In the genomic region with DNA sequence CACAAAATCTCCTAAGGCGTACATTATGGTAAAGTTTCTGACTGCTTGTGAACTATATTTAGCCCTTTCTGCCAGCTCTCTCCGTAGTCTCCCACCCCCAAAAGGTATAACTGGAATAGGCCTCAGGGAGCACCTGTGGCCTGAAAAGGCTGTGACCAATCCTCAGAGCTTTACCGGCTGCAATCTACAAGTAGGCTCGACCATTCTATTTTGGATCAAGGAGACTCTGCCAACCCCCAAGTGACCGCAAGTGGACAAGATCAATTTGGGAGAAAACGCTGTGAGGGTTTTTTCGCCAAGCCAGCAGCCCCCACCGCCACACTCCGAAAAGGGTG, we compare ENCODE assay signal across 7 cellular contexts. TPM values are rescaled to one million over a fixed set of nuclear protein-coding genes. Genes with fewer than 3 reads are reported as not detected.
DNase-seq lines count a peak whose midpoint lies in the region; ATAC-seq, FAIRE-seq and TF ChIP-seq lines count a peak whose summit lies in the region.

No MANE protein-coding gene starts in this region.

- POLR2A ChIA-PET in HEK293 (lab: Yijun Ruan, JAX), result interaction anchor here (1.7 to 1.8 kb wide), 2 partner anchors 80 to 114 kb away, joined by 4 to 5 read pairs; a partner anchor contains a TSS

- H3K36me3 ChIP-seq in HEK293 (ENCODE audit: control insufficient read depth in 2 of 2, insufficient read depth in 1 of 2, low read length in 2 of 2), result no peaks in the 10 kb centered on the region; a peak in 1 of 3 replicates
- H3K36me3 ChIP-seq in gastroesophageal sphincter, result no peaks in the 10 kb centered on the region
- no peaks in the 10 kb centered on the region for H3K36me3 ChIP-seq in sigmoid colon

- H3K4me3 ChIP-seq in HEK293 (ENCODE audit: low read depth, low read length) (peak overlapping the region; percentile 87), gastroesophageal sphincter (peak overlapping the region; percentile 68 to 90), sigmoid colon (peak overlapping the region; percentile 84 to 93 (median 92))

- H3K27ac ChIP-seq in HEK293 (ENCODE audit: extremely low read depth, low read depth, low read length), result peak overlapping the region; percentile 80; the same call in 1 of the 2 replicates
- peak overlapping the region; percentile 39 to 97 (median 95) for H3K27ac ChIP-seq in gastroesophageal sphincter
- peak overlapping the region; percentile 95 to 97 (median 96) for H3K27ac ChIP-seq in sigmoid colon

- no peak for TF ChIP-seq EP300 in gastroesophageal sphincter (IDR thresholded peaks at IDR 0.05)
- TF ChIP-seq EP300 in sigmoid colon (IDR thresholded peaks at IDR 0.05), result no peak

- DNase-seq in SW480 (ENCODE audit: low spot score) (peak; percentile 38), sigmoid colon (no peak), H54 (ENCODE audit: insufficient read length, low spot score) (no peak), inferior parietal cortex (ENCODE audit: extremely low spot score) (no peak)

- no peak for TF ChIP-seq POLR2A in gastroesophageal sphincter (IDR thresholded peaks at IDR 0.05)
- TF ChIP-seq POLR2A in sigmoid colon (IDR thresholded peaks at IDR 0.05), result no peak
- no peak for TF ChIP-seq POLR2A in H54 (IDR thresholded peaks at IDR 0.05; ENCODE audit: low read depth, low read length)

- no peak for TF ChIP-seq CTCF in HEK293 (tag by site-specific recombination; IDR thresholded peaks at IDR 0.05)
- TF ChIP-seq CTCF in gastroesophageal sphincter (IDR thresholded peaks at IDR 0.05), result peak in 2 of 4 experiments; percentile 2
- no peak for TF ChIP-seq CTCF in sigmoid colon (IDR thresholded peaks at IDR 0.05)

- no peak for ATAC-seq in gastroesophageal sphincter
- no peak for ATAC-seq in HG02970 (IDR thresholded peaks at IDR 0.05; ENCODE audit: low FRiP score, unreplicated experiment)

- FAIRE-seq in H54 (lab: Jason Lieb, UNC), result no peak

- CTCF ChIA-PET in HEK293 (lab: Yijun Ruan, JAX), result interaction anchor here (0.7 to 0.8 kb wide), 2 partner anchors 20 to 365 kb away, joined by 3 read pairs; no protein-coding TSS in a partner anchor

- no peaks in the 10 kb centered on the region for H3K27me3 ChIP-seq in gastroesophageal sphincter
- no peaks in the 10 kb centered on the region for H3K27me3 ChIP-seq in sigmoid colon

- 2 to 13% methylated on average over 1 to 5 of the region's 9 CpGs for WGBS in gastroesophageal sphincter (ENCODE audit: low coverage in 1 of 2), 2 donors
- WGBS in sigmoid colon, 2 donors, result 0 to 1% methylated on average over 9 of the region's 9 CpGs

- H3K4me1 ChIP-seq in HEK293 (ENCODE audit: control insufficient read depth, insufficient read depth, low read length) (peaks cover 14% of the 10 kb centered on the region), gastroesophageal sphincter (peaks cover 2 to 82% (median 23%) of the 10 kb centered on the region in 3 donors), sigmoid colon (peaks cover 0 to 75% (median 73%) of the 10 kb centered on the region in 4 donors)

- H3K9me3 ChIP-seq in HEK293 (ENCODE audit: control insufficient read depth, insufficient read depth, low read depth, low read length) (no peaks in the 10 kb centered on the region), gastroesophageal sphincter (no peaks in the 10 kb centered on the region), sigmoid colon (no peaks in the 10 kb centered on the region)

- intact Hi-C loops in sigmoid colon (cut with DNase I), result loop anchor here (5.0 kb wide), 2 partner anchors 40 to 80 kb away; a partner anchor contains a TSS

TF ChIP-seq in HEK293, 187 proteins besides CTCF, POLR2A, EP300 and RAD21:
- TF ChIP-seq ZNF184 (tag by site-specific recombination; IDR thresholded peaks at IDR 0.05) (no peak), RBAK (tag by site-specific recombination; IDR thresholded peaks at IDR 0.05) (no peak), ZNF19 (tag by site-specific recombination; IDR thresholded peaks at IDR 0.05; ENCODE audit: low read depth) (no peak), GLI2 (tag by site-specific recombination; IDR thresholded peaks at IDR 0.05; ENCODE audit: borderline replicate concordance, low read depth) (no peak), ZNF677 (tag by site-specific recombination; IDR thresholded peaks at IDR 0.05) (no peak), ZNF529 (tag by site-specific recombination; IDR thresholded peaks at IDR 0.05; ENCODE audit: insufficient replicate concordance) (no peak), SCRT2 (tag by site-specific recombination; IDR thresholded peaks at IDR 0.05) (peak; percentile 94), ZBTB7A (tag by site-specific recombination; IDR thresholded peaks at IDR 0.05; ENCODE audit: low read depth) (no peak), KLF10 (tag by site-specific recombination; IDR thresholded peaks at IDR 0.05) (no peak), REPIN1 (tag by site-specific recombination; IDR thresholded peaks at IDR 0.05; ENCODE audit: low read depth) (no peak), SCRT1 (tag by site-specific recombination; IDR thresholded peaks at IDR 0.05; ENCODE audit: borderline replicate concordance) (peak; percentile 90), ZNF239 (tag by site-specific recombination; IDR thresholded peaks at IDR 0.05) (no peak), ZNF366 (tag by site-specific recombination; conservative IDR thresholded peaks at IDR 0.05) (no peak)
- TF ChIP-seq, protein P1, sequence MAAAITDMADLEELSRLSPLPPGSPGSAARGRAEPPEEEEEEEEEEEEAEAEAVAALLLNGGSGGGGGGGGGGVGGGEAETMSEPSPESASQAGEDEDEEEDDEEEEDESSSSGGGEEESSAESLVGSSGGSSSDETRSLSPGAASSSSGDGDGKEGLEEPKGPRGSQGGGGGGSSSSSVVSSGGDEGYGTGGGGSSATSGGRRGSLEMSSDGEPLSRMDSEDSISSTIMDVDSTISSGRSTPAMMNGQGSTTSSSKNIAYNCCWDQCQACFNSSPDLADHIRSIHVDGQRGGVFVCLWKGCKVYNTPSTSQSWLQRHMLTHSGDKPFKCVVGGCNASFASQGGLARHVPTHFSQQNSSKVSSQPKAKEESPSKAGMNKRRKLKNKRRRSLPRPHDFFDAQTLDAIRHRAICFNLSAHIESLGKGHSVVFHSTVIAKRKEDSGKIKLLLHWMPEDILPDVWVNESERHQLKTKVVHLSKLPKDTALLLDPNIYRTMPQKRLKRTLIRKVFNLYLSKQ (tag by site-specific recombination; IDR thresholded peaks at IDR 0.05; ENCODE audit: borderline replicate concordance), result no peak
- TF ChIP-seq, protein P2, sequence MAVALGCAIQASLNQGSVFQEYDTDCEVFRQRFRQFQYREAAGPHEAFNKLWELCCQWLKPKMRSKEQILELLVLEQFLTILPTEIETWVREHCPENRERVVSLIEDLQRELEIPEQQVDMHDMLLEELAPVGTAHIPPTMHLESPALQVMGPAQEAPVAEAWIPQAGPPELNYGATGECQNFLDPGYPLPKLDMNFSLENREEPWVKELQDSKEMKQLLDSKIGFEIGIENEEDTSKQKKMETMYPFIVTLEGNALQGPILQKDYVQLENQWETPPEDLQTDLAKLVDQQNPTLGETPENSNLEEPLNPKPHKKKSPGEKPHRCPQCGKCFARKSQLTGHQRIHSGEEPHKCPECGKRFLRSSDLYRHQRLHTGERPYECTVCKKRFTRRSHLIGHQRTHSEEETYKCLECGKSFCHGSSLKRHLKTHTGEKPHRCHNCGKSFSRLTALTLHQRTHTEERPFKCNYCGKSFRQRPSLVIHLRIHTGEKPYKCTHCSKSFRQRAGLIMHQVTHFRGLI (tag by site-specific recombination; IDR thresholded peaks at IDR 0.05), result no peak

RNA-seq across cellular contexts. Expression of a gene that starts 1.2 kb away (rescaled TPM):
- 10 to 100 TPM; 37.5 to 48.6 (median 41.9) TPM for total RNA-seq in gastroesophageal sphincter
- total RNA-seq in sigmoid colon, result 10 to 100 TPM; 19.4 to 30.3 (median 22.5) TPM
- polyA plus RNA-seq in sigmoid colon, result 10 to 100 TPM; 16.1 to 24.5 (median 18.6) TPM

RNA-seq across cellular contexts. Expression of a gene that starts 32.0 kb away (rescaled TPM):
- 10 to 100 TPM; 19.4 to 32.5 (median 30.5) TPM for total RNA-seq in gastroesophageal sphincter
- total RNA-seq in sigmoid colon, result 10 to 100 TPM; 34.6 to 38.6 (median 35.6) TPM
- 1 to 10 TPM in 2 of 3 donors, under 1 TPM in 1; 0.92 to 8.7 (median 6.6) TPM for polyA plus RNA-seq in sigmoid colon
